Comparison of ENCODE assay signal across 8 cellular contexts in the genomic region with DNA sequence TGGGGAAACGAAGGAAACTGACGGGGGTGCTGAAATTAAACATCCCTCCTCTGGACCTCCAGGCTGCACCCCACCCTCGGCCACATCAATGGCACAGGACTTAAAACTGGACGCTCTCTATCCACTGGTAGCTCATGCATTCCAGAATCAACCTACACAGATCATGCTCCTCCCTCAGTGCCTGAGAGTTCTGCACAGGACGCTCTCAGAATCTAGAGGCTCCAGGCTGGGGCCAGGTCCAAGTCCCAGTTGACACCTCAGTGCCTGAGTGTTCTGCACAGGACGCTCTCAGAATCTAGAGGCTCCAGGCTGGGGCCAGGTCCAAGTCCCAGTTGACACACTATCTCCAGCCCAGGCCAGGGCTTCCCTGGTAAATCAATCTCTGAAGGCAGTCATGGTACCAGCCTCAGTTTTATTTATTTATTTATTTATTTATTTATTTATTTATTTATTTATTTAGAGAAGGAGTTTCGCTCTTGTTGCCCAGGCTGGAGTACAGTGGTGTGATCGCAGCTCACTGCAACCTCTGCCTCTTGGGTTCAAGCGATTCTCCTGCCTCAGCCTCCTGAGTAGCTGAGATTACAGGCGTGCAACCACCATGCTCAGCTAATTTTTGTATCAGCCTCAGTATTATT.
DNase-seq lines count a peak whose midpoint lies in the region; ATAC-seq, FAIRE-seq and TF ChIP-seq lines count a peak whose summit lies in the region.
"Not testable (repeated sequence)": the region's sequence is repeated elsewhere in the genome, so short reads cannot be mapped to it uniquely, and the experiment has no call there.

No MANE protein-coding gene starts in this region.

- not testable (repeated sequence) for H3K4me3 Mint-ChIP-seq in dendritic cell treated with granulocyte-macrophage colony-stimulating factor and Interleukin-4, amounts not matched to agents 40 ng/mL and 50 ng/mL, for 4 days; neural progenitor cell

- CTCF ChIA-PET in A549 (lab: Yijun Ruan, JAX): not testable (repeated sequence)
- CTCF ChIA-PET in HEK293 (lab: Yijun Ruan, JAX): interaction anchor here (0.8 kb wide), 1 partner anchor 26 kb away, joined by 4 read pairs; no protein-coding TSS in a partner anchor

- TF ChIP-seq RAD21 in A549 (conservative IDR thresholded peaks at IDR 0.05 in 1 of 2, IDR thresholded peaks at IDR 0.05 in 1 of 2): not testable (repeated sequence)

- H3F3A ChIP-seq in neural progenitor cell (ENCODE audit: low read depth): peaks cover 24% of the 10 kb centered on the region

- H3K9me3 Mint-ChIP-seq in dendritic cell treated with granulocyte-macrophage colony-stimulating factor and Interleukin-4, amounts not matched to agents 40 ng/mL and 50 ng/mL, for 4 days: not testable (repeated sequence)
- peaks cover 19% of the 10 kb centered on the region for H3K9me3 Mint-ChIP-seq in neural progenitor cell

- TF ChIP-seq EP300 in A549 (IDR thresholded peaks at IDR 0.05): not testable (repeated sequence)

- ATAC-seq in A549, left lobe of liver, sciatic nerve: not testable (repeated sequence)
- ATAC-seq in heart left ventricle: peak; percentile 53 to 87 (median 81)

- H4K20me1 ChIP-seq in neural progenitor cell (ENCODE audit: low read depth): not testable (repeated sequence)

- not testable (repeated sequence) for H2AFZ ChIP-seq in neural progenitor cell (replicated peaks)

- not testable (repeated sequence) for H3K27me3 ChIP-seq in heart left ventricle; left ventricle myocardium inferior (ENCODE audit: low read depth); neural progenitor cell

- H3K36me3 ChIP-seq in HEK293 (ENCODE audit: control insufficient read depth in 2 of 2, insufficient read depth in 1 of 2, low read length in 2 of 2); heart left ventricle; left ventricle myocardium inferior; neural progenitor cell: not testable (repeated sequence)

- not testable (repeated sequence) for DNase-seq in A549 (ENCODE audit: low read depth in 1 of 2, low spot score in 1 of 2); neural progenitor cell (ENCODE audit: low spot score)
- DNase-seq in heart left ventricle (peak in 2 of 5 donors; percentile 35 to 40), left ventricle myocardium inferior (peak; percentile 36), left lobe of liver (ENCODE audit: low spot score) (peak; percentile 26), sciatic nerve (ENCODE audit: low spot score) (peak; percentile 18)

- intact Hi-C loops in dendritic cell treated with granulocyte-macrophage colony-stimulating factor and Interleukin-4, amounts not matched to agents 40 ng/mL and 50 ng/mL, for 4 days (cut with micrococcal nuclease); left ventricle myocardium inferior (cut with micrococcal nuclease); sciatic nerve (cut with DNase I): not testable (repeated sequence)
- intact Hi-C loops in heart left ventricle (cut with DNase I): loop anchor here in 1 of 10 donors (5.0 kb wide), 1 partner anchor 40 kb away; no protein-coding TSS in a partner anchor

- FAIRE-seq in A549 (lab: Jason Lieb, UNC): not testable (repeated sequence)

- not testable (repeated sequence) for H3K9me3 ChIP-seq in A549; HEK293 (ENCODE audit: control insufficient read depth, insufficient read depth, low read depth, low read length); heart left ventricle; left ventricle myocardium inferior (replicated peaks); neural progenitor cell (ENCODE audit: low read depth)

- not testable (repeated sequence) for H3K4me2 ChIP-seq in A549
- H3K4me2 ChIP-seq in neural progenitor cell: peak overlapping the region; percentile 28

- not testable (repeated sequence) for H3K27me3 Mint-ChIP-seq in dendritic cell treated with granulocyte-macrophage colony-stimulating factor and Interleukin-4, amounts not matched to agents 40 ng/mL and 50 ng/mL, for 4 days; neural progenitor cell (ENCODE audit: insufficient read depth, low read depth)

- not testable (repeated sequence) for H3K4me1 ChIP-seq in A549; HEK293 (ENCODE audit: control insufficient read depth, insufficient read depth, low read length); left ventricle myocardium inferior
- H3K4me1 ChIP-seq in heart left ventricle: peaks cover 0 to 16% (median 0%) of the 10 kb centered on the region in 12 donors
- H3K4me1 ChIP-seq in neural progenitor cell: peaks cover 32% of the 10 kb centered on the region

- POLR2A ChIA-PET in A549 (lab: Yijun Ruan, JAX); HEK293 (lab: Yijun Ruan, JAX): not testable (repeated sequence)

- H3K36me3 Mint-ChIP-seq in dendritic cell treated with granulocyte-macrophage colony-stimulating factor and Interleukin-4, amounts not matched to agents 40 ng/mL and 50 ng/mL, for 4 days (ENCODE audit: low read depth); neural progenitor cell: not testable (repeated sequence)

- H3K4me1 Mint-ChIP-seq in dendritic cell treated with granulocyte-macrophage colony-stimulating factor and Interleukin-4, amounts not matched to agents 40 ng/mL and 50 ng/mL, for 4 days (ENCODE audit: low read depth): peaks cover 69% of the 10 kb centered on the region
- H3K4me1 Mint-ChIP-seq in neural progenitor cell: peaks cover 35% of the 10 kb centered on the region

- peak overlapping the region; percentile 74 for H3K27ac Mint-ChIP-seq in dendritic cell treated with granulocyte-macrophage colony-stimulating factor and Interleukin-4, amounts not matched to agents 40 ng/mL and 50 ng/mL, for 4 days
- H3K27ac Mint-ChIP-seq in neural progenitor cell: not testable (repeated sequence)

- not testable (repeated sequence) for H3K9ac ChIP-seq in neural progenitor cell

- WGBS in A549 (ENCODE audit: missing lambda C conversion rate): 18% methylated on average over 10 of the region's 10 CpGs
- WGBS in heart left ventricle, 4 donors: 79 to 86% (median 82%) methylated on average over 10 of the region's 10 CpGs

- TF ChIP-seq CTCF in A549 (IDR thresholded peaks at IDR 0.05); HEK293 (tag by site-specific recombination; IDR thresholded peaks at IDR 0.05); heart left ventricle (IDR thresholded peaks at IDR 0.05); left ventricle myocardium inferior (IDR thresholded peaks at IDR 0.05; ENCODE audit: borderline replicate concordance); neural progenitor cell (IDR thresholded peaks at IDR 0.05): not testable (repeated sequence)

- not testable (repeated sequence) for H3K27ac ChIP-seq in A549; HEK293 (ENCODE audit: extremely low read depth, low read depth, low read length); heart left ventricle; left ventricle myocardium inferior (replicated peaks); neural progenitor cell

- not testable (repeated sequence) for H3K79me2 ChIP-seq in neural progenitor cell (ENCODE audit: low read depth)

- not testable (repeated sequence) for H3K4me3 ChIP-seq in A549; HEK293 (ENCODE audit: low read depth, low read length); heart left ventricle; left ventricle myocardium inferior; neural progenitor cell

- TF ChIP-seq POLR2A in A549 (IDR thresholded peaks at IDR 0.05; ENCODE audit: low read length); heart left ventricle (IDR thresholded peaks at IDR 0.05): not testable (repeated sequence)

TF ChIP-seq in A549, 52 proteins besides CTCF, POLR2A, EP300 and RAD21:
- TF ChIP-seq ZC3H11A (IDR thresholded peaks at IDR 0.05): peak; percentile 55
TF ChIP-seq in A549: peak in this region for 1; not testable (repeated sequence) for 51.

TF ChIP-seq in HEK293, 187 proteins besides CTCF, POLR2A, EP300 and RAD21 (continues in another document):
- TF ChIP-seq ZNF394 (tag by site-specific recombination; IDR thresholded peaks at IDR 0.05; ENCODE audit: borderline replicate concordance) (peak; percentile 89), ZNF629 (tag by site-specific recombination; IDR thresholded peaks at IDR 0.05) (0 out of 2 replicates have a peak, but pooled peaks have one; percentile 36), ZNF555 (tag by site-specific recombination; conservative IDR thresholded peaks at IDR 0.05) (peak; percentile 86), ZNF664 (tag by site-specific recombination; IDR thresholded peaks at IDR 0.05) (peak; percentile 35; the same call in 1 of the 2 replicates), ZBTB8A (tag by site-specific recombination; IDR thresholded peaks at IDR 0.05) (peak; percentile 59), ZNF433 (tag by site-specific recombination; IDR thresholded peaks at IDR 0.05; ENCODE audit: low read depth) (peak; percentile 74), ZNF529 (tag by site-specific recombination; IDR thresholded peaks at IDR 0.05; ENCODE audit: insufficient replicate concordance) (peak; percentile 21)
